Comparison of ENCODE assay signal across 16 cellular contexts in the genomic region with DNA sequence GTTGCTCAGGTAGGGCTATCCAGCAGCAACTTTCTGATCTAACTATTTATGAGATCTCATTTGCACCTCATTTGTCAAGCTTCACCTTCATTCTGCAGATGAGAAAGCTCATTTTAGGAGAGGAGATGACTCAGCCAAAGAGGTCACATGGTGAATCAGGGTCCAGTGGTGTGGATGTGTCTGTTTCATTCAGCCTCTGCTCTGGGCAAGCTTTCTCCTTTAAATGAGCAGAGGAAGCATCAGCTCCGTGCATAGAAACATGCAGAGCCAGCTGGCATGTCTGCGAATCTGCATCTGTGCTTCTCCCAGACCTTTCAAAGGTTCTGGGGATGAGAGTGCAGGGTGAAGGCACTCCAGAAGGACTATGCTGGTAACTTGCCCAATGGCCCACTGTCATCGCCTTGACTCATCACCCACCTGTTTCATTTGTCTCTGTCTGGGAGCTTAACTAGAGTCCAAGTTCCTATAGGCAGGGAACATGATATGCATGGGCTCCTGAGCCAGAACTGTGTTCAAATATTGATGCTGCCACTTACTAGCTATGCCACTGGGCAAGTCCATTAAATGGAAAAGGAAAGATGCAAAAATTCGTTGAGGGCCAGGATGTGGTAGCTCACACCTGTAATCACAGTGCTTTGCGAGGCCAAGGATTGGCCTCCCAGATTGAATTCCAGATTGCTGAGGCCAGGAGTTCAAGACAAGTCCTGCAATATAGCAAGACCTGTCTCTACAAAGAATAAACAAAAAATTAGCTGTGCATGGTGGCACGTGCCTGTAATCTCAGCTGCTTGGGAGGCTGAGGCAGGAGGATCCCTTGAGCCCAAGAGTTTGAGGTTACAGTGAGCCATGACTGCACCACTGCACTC.
DNase-seq lines count a peak whose midpoint lies in the region; ATAC-seq and TF ChIP-seq lines count a peak whose summit lies in the region.
"Had no signal": no experiment of that assay in that cellular context is flagged by ENCODE, and none has a peak within 500 bp of the region (broad histone marks: within the 10 kb centered on the region; RNA-seq: fewer than 3 reads in every experiment).

No MANE protein-coding gene starts in this region.

- H3K4me3 ChIP-seq in GM23338 (no peak overlapping the region), skeletal muscle cell (ENCODE audit: low read depth, low read length) (no peak overlapping the region)
- H3K4me3 ChIP-seq: SK-N-MC, suprapubic skin had no signal

- H3K27ac ChIP-seq in GM23338 (ENCODE audit: low read depth) (no peak overlapping the region), cingulate gyrus (ENCODE audit: low read depth, low read length) (peak overlapping the region; percentile 70)
- H3K27ac ChIP-seq: SK-N-MC, suprapubic skin had no signal

- no peaks in the 10 kb centered on the region for H3K27me3 ChIP-seq in GM23338 (ENCODE audit: insufficient read depth)
- H3K27me3 ChIP-seq: suprapubic skin had no signal

- no peak overlapping the region for H3K27ac Mint-ChIP-seq in GM23338
- H3K27ac Mint-ChIP-seq: H9, mesothelial cell of epicardium had no signal

- H3K9me3 Mint-ChIP-seq in GM23338: no peaks in the 10 kb centered on the region
- H3K9me3 Mint-ChIP-seq: H9, mesothelial cell of epicardium had no signal

- peaks cover 6% of the 10 kb centered on the region for H3K4me1 Mint-ChIP-seq in GM23338

- H3F3A ChIP-seq in GM23338 (replicated peaks; ENCODE audit: low read depth): no peaks in the 10 kb centered on the region

- H4K20me1 ChIP-seq in GM23338 (replicated peaks; ENCODE audit: insufficient read depth): no peaks in the 10 kb centered on the region

- no peaks in the 10 kb centered on the region for H3K4me1 ChIP-seq in GM23338 (ENCODE audit: insufficient read depth)
- H3K4me1 ChIP-seq: suprapubic skin had no signal

- no peak overlapping the region for H3K4me3 Mint-ChIP-seq in GM23338
- H3K4me3 Mint-ChIP-seq: H9, mesothelial cell of epicardium had no signal

- H3K27me3 Mint-ChIP-seq in GM23338 (ENCODE audit: insufficient read depth, low read depth, poor library complexity): peaks cover 4% of the 10 kb centered on the region

- TF ChIP-seq CTCF in GM23338 (conservative IDR thresholded peaks at IDR 0.05; ENCODE audit: low read depth in 2 of 2): no peak

- peak overlapping the region; percentile 80; the same call in 1 of the 2 replicates for H2AFZ ChIP-seq in GM23338

- no peaks in the 10 kb centered on the region for H3K79me2 ChIP-seq in GM23338 (replicated peaks; ENCODE audit: insufficient read depth)

- H3K36me3 Mint-ChIP-seq in GM23338 (ENCODE audit: low read depth): no peaks in the 10 kb centered on the region
- H3K36me3 Mint-ChIP-seq: mesothelial cell of epicardium had no signal

- no peak for DNase-seq in GM23338 (ENCODE audit: low spot score)
- peak; percentile 21 for DNase-seq in NCI-H69 (lab: John Stamatoyannopoulos, UW)
- peak; percentile 11 for DNase-seq in skeletal muscle cell (ENCODE audit: low read depth)
- DNase-seq in SKM-1 treated with dmso at 0.1 percent for 144 hours (lab: John Stamatoyannopoulos, UW; ENCODE audit: unreplicated experiment): no peak
- no peak for DNase-seq in DMS114 treated with DMSO at 0.1 percent for 48 hours (lab: John Stamatoyannopoulos, UW; ENCODE audit: unreplicated experiment)
- no peak for DNase-seq in NCI-H1417 (lab: John Stamatoyannopoulos, UW)
- no peak for DNase-seq in C1 segment of cervical spinal cord (lab: John Stamatoyannopoulos, UW)
- DNase-seq: activated T-cell treated with anti-CD3 and anti-CD28 coated beads, Interleukin-2, amount 50 U/mL, for 48 hours; aorta; COR-L47; H9 had no signal

- peaks cover 10% of the 10 kb centered on the region for H3K9me2 ChIP-seq in GM23338 (ENCODE audit: insufficient read depth)

- no peak for ATAC-seq in GM23338
- ATAC-seq: activated CD4-positive, CD25-positive, alpha-beta regulatory T cell treated with anti-CD3 and anti-CD28 coated beads, Interleukin-2, amount 50 U/mL, for 24 hours had no signal

- H3K4me2 ChIP-seq in GM23338: no peak overlapping the region

- H3K36me3 ChIP-seq in GM23338 (ENCODE audit: insufficient read depth): no peaks in the 10 kb centered on the region
- H3K36me3 ChIP-seq: suprapubic skin had no signal

TF ChIP-seq in GM23338, 12 proteins besides CTCF, POLR2A, EP300 and RAD21 (continues in another document):
- TF ChIP-seq NANOG (IDR thresholded peaks at IDR 0.05; ENCODE audit: borderline replicate concordance) (no peak), EZH2phosphoT487 (IDR thresholded peaks at IDR 0.05; ENCODE audit: unreplicated experiment) (no peak), CREB1 (CRISPR knock-in tag; IDR thresholded peaks at IDR 0.05; ENCODE audit: low read depth) (no peak), ZNF114 (CRISPR knock-in tag; IDR thresholded peaks at IDR 0.05) (no peak)
- TF ChIP-seq, protein P1, sequence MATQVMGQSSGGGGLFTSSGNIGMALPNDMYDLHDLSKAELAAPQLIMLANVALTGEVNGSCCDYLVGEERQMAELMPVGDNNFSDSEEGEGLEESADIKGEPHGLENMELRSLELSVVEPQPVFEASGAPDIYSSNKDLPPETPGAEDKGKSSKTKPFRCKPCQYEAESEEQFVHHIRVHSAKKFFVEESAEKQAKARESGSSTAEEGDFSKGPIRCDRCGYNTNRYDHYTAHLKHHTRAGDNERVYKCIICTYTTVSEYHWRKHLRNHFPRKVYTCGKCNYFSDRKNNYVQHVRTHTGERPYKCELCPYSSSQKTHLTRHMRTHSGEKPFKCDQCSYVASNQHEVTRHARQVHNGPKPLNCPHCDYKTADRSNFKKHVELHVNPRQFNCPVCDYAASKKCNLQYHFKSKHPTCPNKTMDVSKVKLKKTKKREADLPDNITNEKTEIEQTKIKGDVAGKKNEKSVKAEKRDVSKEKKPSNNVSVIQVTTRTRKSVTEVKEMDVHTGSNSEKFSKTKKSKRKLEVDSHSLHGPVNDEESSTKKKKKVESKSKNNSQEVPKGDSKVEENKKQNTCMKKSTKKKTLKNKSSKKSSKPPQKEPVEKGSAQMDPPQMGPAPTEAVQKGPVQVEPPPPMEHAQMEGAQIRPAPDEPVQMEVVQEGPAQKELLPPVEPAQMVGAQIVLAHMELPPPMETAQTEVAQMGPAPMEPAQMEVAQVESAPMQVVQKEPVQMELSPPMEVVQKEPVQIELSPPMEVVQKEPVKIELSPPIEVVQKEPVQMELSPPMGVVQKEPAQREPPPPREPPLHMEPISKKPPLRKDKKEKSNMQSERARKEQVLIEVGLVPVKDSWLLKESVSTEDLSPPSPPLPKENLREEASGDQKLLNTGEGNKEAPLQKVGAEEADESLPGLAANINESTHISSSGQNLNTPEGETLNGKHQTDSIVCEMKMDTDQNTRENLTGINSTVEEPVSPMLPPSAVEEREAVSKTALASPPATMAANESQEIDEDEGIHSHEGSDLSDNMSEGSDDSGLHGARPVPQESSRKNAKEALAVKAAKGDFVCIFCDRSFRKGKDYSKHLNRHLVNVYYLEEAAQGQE (IDR thresholded peaks at IDR 0.05; ENCODE audit: unreplicated experiment): no peak

Comparison
In these comparisons a context has a peak if more than half of its experiments do, and no peak if none do; other contexts are left out.
1. DNase-seq: peak in NCI-H69 (single experiment) and skeletal muscle cell (single experiment); none in GM23338 (single experiment), SKM-1 treated with dmso at 0.1 percent for 144 hours (single experiment), DMS114 treated with DMSO at 0.1 percent for 48 hours (single experiment), NCI-H1417 (0 of 3) and C1 segment of cervical spinal cord (0 of 14).